16 cellular contexts compared by ENCODE assay signal in genomic region chr7:92569137-92569536, GRCh38.
DNase-seq lines count a peak whose midpoint lies in the region; TF ChIP-seq lines count a peak whose summit lies in the region.
"Had no signal": no experiment of that assay in that cellular context is flagged by ENCODE, and none has a peak within 500 bp of the region (broad histone marks: within the 10 kb centered on the region; RNA-seq: fewer than 3 reads in every experiment).

No MANE protein-coding gene starts in this region.

- DNase-seq in SIG-M5 treated with dmso at 0.1 percent for 504 hours (lab: John Stamatoyannopoulos, UW; ENCODE audit: unreplicated experiment) (peak; percentile 38), SIG-M5 (lab: John Stamatoyannopoulos, UW) (no peak), AG10803 (ENCODE audit: low read depth) (peak; percentile 11), NB4 (ENCODE audit: low read depth) (peak; percentile 52), fibroblast of pulmonary artery (ENCODE audit: low read depth) (peak; percentile 56), NCI-H2107 treated with DMSO at 0.1 percent for 48 hours (lab: John Stamatoyannopoulos, UW; ENCODE audit: unreplicated experiment) (no peak), RKO (ENCODE audit: low spot score) (no peak)
- no peak for DNase-seq in stimulated activated CD4-positive, alpha-beta T cell treated with anti-CD3 and anti-CD28 coated beads, Interleukin-2, amount 100 ng/mL, for 48 hours
- DNase-seq: Calu3; CD4-positive, alpha-beta T cell; KG1; NCI-H1417; NCI-H2029; NCI-H524; PC-3; SK-N-SH had no signal

- TF ChIP-seq CTCF in AG10803 (conservative IDR thresholded peaks at IDR 0.05; ENCODE audit: low read length), result no peak
- no peak for TF ChIP-seq CTCF in NB4 (IDR thresholded peaks at IDR 0.05; ENCODE audit: low read depth, low read length)
- TF ChIP-seq CTCF in fibroblast of pulmonary artery (IDR thresholded peaks at IDR 0.05; ENCODE audit: low read length, missing control alignments), result no peak

- no peak overlapping the region for H3K4me3 ChIP-seq in AG10803 (ENCODE audit: low read length)
- H3K4me3 ChIP-seq in NB4 (ENCODE audit: low read depth, low read length), result no peak overlapping the region
- H3K4me3 ChIP-seq in fibroblast of pulmonary artery (replicated peaks; ENCODE audit: low read depth, low read length), result no peak overlapping the region

- TF ChIP-seq POLR2A in NB4 (IDR thresholded peaks at IDR 0.05; ENCODE audit: extremely low read depth, insufficient read length), result no peak

Comparison
In these comparisons a context has a peak if more than half of its experiments do, and no peak if none do; other contexts are left out.
1. DNase-seq: peak in SIG-M5 treated with dmso at 0.1 percent for 504 hours (single experiment), AG10803 (single experiment), NB4 (single experiment) and fibroblast of pulmonary artery (single experiment); none in SIG-M5 (single experiment), NCI-H2107 treated with DMSO at 0.1 percent for 48 hours (single experiment), RKO (single experiment) and stimulated activated CD4-positive, alpha-beta T cell treated with anti-CD3 and anti-CD28 coated beads, Interleukin-2, amount 100 ng/mL, for 48 hours (0 of 2).